ENCODE assay signal across 1 cellular context in the genomic region with DNA sequence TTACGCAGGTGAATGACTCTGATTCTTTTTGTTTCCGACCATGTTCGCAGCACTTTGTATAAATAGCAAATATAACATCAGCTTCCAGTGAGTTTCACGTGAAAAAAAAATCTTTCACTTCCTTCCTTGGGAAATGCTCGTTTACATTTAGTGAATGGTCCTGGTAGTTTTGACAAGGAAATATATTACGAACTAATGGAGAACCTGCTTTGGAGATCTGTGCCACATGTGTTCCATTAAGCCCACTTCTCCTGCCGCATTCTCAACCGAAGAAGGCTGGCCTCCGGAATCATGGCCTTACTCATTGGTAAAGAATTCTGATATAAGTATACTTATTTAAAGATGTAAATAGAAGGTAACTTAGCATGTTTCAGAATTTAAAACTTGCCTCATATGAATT.
TF ChIP-seq lines count a peak whose summit lies in the region.

No MANE protein-coding gene starts in this region.

TF ChIP-seq in SK-N-SH, 30 proteins besides CTCF, POLR2A, EP300 and RAD21 (continued from another document):
- TF ChIP-seq, protein P1, sequence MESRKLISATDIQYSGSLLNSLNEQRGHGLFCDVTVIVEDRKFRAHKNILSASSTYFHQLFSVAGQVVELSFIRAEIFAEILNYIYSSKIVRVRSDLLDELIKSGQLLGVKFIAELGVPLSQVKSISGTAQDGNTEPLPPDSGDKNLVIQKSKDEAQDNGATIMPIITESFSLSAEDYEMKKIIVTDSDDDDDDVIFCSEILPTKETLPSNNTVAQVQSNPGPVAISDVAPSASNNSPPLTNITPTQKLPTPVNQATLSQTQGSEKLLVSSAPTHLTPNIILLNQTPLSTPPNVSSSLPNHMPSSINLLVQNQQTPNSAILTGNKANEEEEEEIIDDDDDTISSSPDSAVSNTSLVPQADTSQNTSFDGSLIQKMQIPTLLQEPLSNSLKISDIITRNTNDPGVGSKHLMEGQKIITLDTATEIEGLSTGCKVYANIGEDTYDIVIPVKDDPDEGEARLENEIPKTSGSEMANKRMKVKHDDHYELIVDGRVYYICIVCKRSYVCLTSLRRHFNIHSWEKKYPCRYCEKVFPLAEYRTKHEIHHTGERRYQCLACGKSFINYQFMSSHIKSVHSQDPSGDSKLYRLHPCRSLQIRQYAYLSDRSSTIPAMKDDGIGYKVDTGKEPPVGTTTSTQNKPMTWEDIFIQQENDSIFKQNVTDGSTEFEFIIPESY (IDR thresholded peaks at IDR 0.05; ENCODE audit: borderline replicate concordance, low read depth), result no peak
- TF ChIP-seq JUND (IDR thresholded peaks at IDR 0.05) (no peak), NRF1 (IDR thresholded peaks at IDR 0.05; ENCODE audit: low read depth, low read length) (no peak), FOSL2 (IDR thresholded peaks at IDR 0.05; ENCODE audit: borderline replicate concordance, low read depth) (no peak), TCF12 (IDR thresholded peaks at IDR 0.05) (no peak), USF2 (IDR thresholded peaks at IDR 0.05; ENCODE audit: borderline replicate concordance, low read depth, low read length) (no peak)
- TF ChIP-seq, protein P2, sequence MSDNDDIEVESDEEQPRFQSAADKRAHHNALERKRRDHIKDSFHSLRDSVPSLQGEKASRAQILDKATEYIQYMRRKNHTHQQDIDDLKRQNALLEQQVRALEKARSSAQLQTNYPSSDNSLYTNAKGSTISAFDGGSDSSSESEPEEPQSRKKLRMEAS (IDR thresholded peaks at IDR 0.05; ENCODE audit: low read depth), result no peak
